In genomic region chr19:40744554-40745401, GRCh38 we compare ENCODE assay signal across 11 cellular contexts. TPM values are rescaled to one million over a fixed set of nuclear protein-coding genes. Genes with fewer than 3 reads are reported as not detected.
A peak's percentile ranks its signal among the peaks of the same experiment; 100 is the strongest.
DNase-seq lines count a peak whose midpoint lies in the region; ATAC-seq and TF ChIP-seq lines count a peak whose summit lies in the region.
"Had no signal": no experiment of that assay in that cellular context is flagged by ENCODE, and none has a peak within 500 bp of the region (broad histone marks: within the 10 kb centered on the region; RNA-seq: fewer than 3 reads in every experiment).

No MANE protein-coding gene starts in this region.

- H3K36me3 ChIP-seq in upper lobe of right lung: peaks cover 10% of the 10 kb centered on the region

- H3K27me3 Mint-ChIP-seq in activated T-helper 17 cell treated with anti-CD3 and anti-CD28 coated beads, Interleukin-2, amount 50 U/mL, for 72 hours: no peaks in the 10 kb centered on the region
- H3K27me3 Mint-ChIP-seq: CD4-positive, alpha-beta memory T cell; naive B cell had no signal

- peak overlapping the region; percentile 9 for H3K4me3 ChIP-seq in upper lobe of right lung
- H3K4me3 ChIP-seq: dorsolateral prefrontal cortex had no signal

- no peaks in the 10 kb centered on the region for H3K27me3 ChIP-seq in upper lobe of right lung
- H3K27me3 ChIP-seq: dorsolateral prefrontal cortex had no signal

- H3K9me3 Mint-ChIP-seq in activated T-helper 17 cell treated with anti-CD3 and anti-CD28 coated beads, Interleukin-2, amount 50 U/mL, for 72 hours: no peaks in the 10 kb centered on the region
- H3K9me3 Mint-ChIP-seq: CD4-positive, alpha-beta memory T cell; naive B cell had no signal

- peak; percentile 22 for TF ChIP-seq CTCF in upper lobe of right lung (IDR thresholded peaks at IDR 0.05)

- intact Hi-C loops in left colon (cut with DNase I, micrococcal nuclease): no loop called here
- intact Hi-C loops in upper lobe of right lung (cut with DNase I): no loop called here

- peak overlapping the region; percentile 38 for H3K27ac Mint-ChIP-seq in activated T-helper 17 cell treated with anti-CD3 and anti-CD28 coated beads, Interleukin-2, amount 50 U/mL, for 72 hours
- H3K27ac Mint-ChIP-seq: naive B cell had no signal

- H3K36me3 Mint-ChIP-seq in activated T-helper 17 cell treated with anti-CD3 and anti-CD28 coated beads, Interleukin-2, amount 50 U/mL, for 72 hours (ENCODE audit: low read depth): peaks cover 2% of the 10 kb centered on the region
- H3K36me3 Mint-ChIP-seq: CD4-positive, alpha-beta memory T cell; naive B cell had no signal

- no peak overlapping the region for H3K4me3 Mint-ChIP-seq in activated T-helper 17 cell treated with anti-CD3 and anti-CD28 coated beads, Interleukin-2, amount 50 U/mL, for 72 hours
- H3K4me3 Mint-ChIP-seq: CD4-positive, alpha-beta memory T cell; naive B cell had no signal

- no peaks in the 10 kb centered on the region for H3K4me1 Mint-ChIP-seq in activated T-helper 17 cell treated with anti-CD3 and anti-CD28 coated beads, Interleukin-2, amount 50 U/mL, for 72 hours

- H3K4me1 ChIP-seq in upper lobe of right lung: peaks cover 39% of the 10 kb centered on the region

- peak; percentile 44 for ATAC-seq in activated T-helper 17 cell treated with anti-CD3 and anti-CD28 coated beads, Interleukin-2, amount 50 U/mL, for 72 hours (replicated peaks)
- peak; percentile 11 for ATAC-seq in left colon
- peak; percentile 83 for ATAC-seq in upper lobe of right lung
- ATAC-seq in GM18858 (IDR thresholded peaks at IDR 0.05; ENCODE audit: unreplicated experiment): no peak
- ATAC-seq in HG03354 (IDR thresholded peaks at IDR 0.05; ENCODE audit: poor library complexity, severe bottlenecking, unreplicated experiment): no peak

- peak overlapping the region; percentile 78 for H3K27ac ChIP-seq in upper lobe of right lung

- DNase-seq in stimulated activated CD4-positive, alpha-beta T cell treated with anti-CD3 and anti-CD28 coated beads, Interleukin-15, amount 100 ng/mL, for 24 hours: peak; percentile 40
- no peak for DNase-seq in stimulated activated CD4-positive, alpha-beta T cell treated with anti-CD3 and anti-CD28 coated beads, Interleukin-2, amount 100 ng/mL, for 48 hours
- DNase-seq in left colon (no peak), upper lobe of right lung (peak; percentile 86), SW 1271 (lab: John Stamatoyannopoulos, UW) (no peak)
- DNase-seq: dorsolateral prefrontal cortex, naive B cell had no signal

- no peaks in the 10 kb centered on the region for H3K9me3 ChIP-seq in upper lobe of right lung

RNA-seq across cellular contexts. Expression of gene ACTMAP, which starts 5.5 kb away (rescaled TPM):
- total RNA-seq in activated T-helper 17 cell treated with anti-CD3 and anti-CD28 coated beads, Interleukin-2, amount 50 U/mL, for 72 hours: 10 to 100 TPM; 13.0 to 16.6 TPM
- total RNA-seq in left colon (10 to 100 TPM; 12.1 to 12.4 TPM), upper lobe of right lung (18.5 TPM)

RNA-seq across cellular contexts. Expression of gene SNRPA, which starts 6.2 kb away (rescaled TPM):
- total RNA-seq in activated T-helper 17 cell treated with anti-CD3 and anti-CD28 coated beads, Interleukin-2, amount 50 U/mL, for 72 hours: 100 to 1,000 TPM; 171 to 175 TPM
- total RNA-seq in left colon (10 to 100 TPM; 43.4 to 68.0 TPM), upper lobe of right lung (51.7 TPM)

RNA-seq across cellular contexts. Expression of gene ITPKC, which starts 27.9 kb away (rescaled TPM):
- total RNA-seq in activated T-helper 17 cell treated with anti-CD3 and anti-CD28 coated beads, Interleukin-2, amount 50 U/mL, for 72 hours: 10 to 100 TPM in 1 of 2 donors, 1 to 10 TPM in 1; 7.0 to 14.5 TPM
- 10 to 100 TPM; 24.3 to 24.5 TPM for total RNA-seq in left colon
- total RNA-seq in upper lobe of right lung: 51.6 TPM

RNA-seq across cellular contexts. Expression of gene COQ8B, which starts 28.1 kb away (rescaled TPM):
- total RNA-seq in activated T-helper 17 cell treated with anti-CD3 and anti-CD28 coated beads, Interleukin-2, amount 50 U/mL, for 72 hours: 10 to 100 TPM; 31.0 to 54.8 TPM
- total RNA-seq in left colon: 10 to 100 TPM; 28.5 to 41.5 TPM
- 43.6 TPM for total RNA-seq in upper lobe of right lung

RNA-seq across cellular contexts. Expression of gene MIA, which starts 30.5 kb away (rescaled TPM):
- total RNA-seq in activated T-helper 17 cell treated with anti-CD3 and anti-CD28 coated beads, Interleukin-2, amount 50 U/mL, for 72 hours: 1 to 10 TPM in 1 of 2 donors, not detected in 1; 5.7 TPM
- total RNA-seq in left colon (1 to 10 TPM in 1 of 2 donors, not detected in 1; 1.7 TPM), upper lobe of right lung (not detected)

Comparison
In these comparisons a context has a peak if more than half of its experiments do, and no peak if none do; other contexts are left out.
1. DNase-seq: peak in stimulated activated CD4-positive, alpha-beta T cell treated with anti-CD3 and anti-CD28 coated beads, Interleukin-15, amount 100 ng/mL, for 24 hours (single experiment) and upper lobe of right lung (single experiment); none in stimulated activated CD4-positive, alpha-beta T cell treated with anti-CD3 and anti-CD28 coated beads, Interleukin-2, amount 100 ng/mL, for 48 hours (0 of 2), left colon (0 of 2) and SW 1271 (0 of 2).
2. ATAC-seq: peak in activated T-helper 17 cell treated with anti-CD3 and anti-CD28 coated beads, Interleukin-2, amount 50 U/mL, for 72 hours (single experiment), left colon (single experiment) and upper lobe of right lung (single experiment); none in GM18858 (single experiment) and HG03354 (single experiment).